ENCODE assay signal across 10 cellular contexts in genomic region chr2:197248623-197249022, GRCh38.
DNase-seq lines count a peak whose midpoint lies in the region; ATAC-seq and TF ChIP-seq lines count a peak whose summit lies in the region.
"Had no signal": no experiment of that assay in that cellular context is flagged by ENCODE, and none has a peak within 500 bp of the region (broad histone marks: within the 10 kb centered on the region; RNA-seq: fewer than 3 reads in every experiment).

No MANE protein-coding gene starts in this region.

- no peaks in the 10 kb centered on the region for H3K9me3 Mint-ChIP-seq in effector memory CD8-positive, alpha-beta T cell

- peak overlapping the region; percentile 62 to 65 for H3K4me3 Mint-ChIP-seq in effector memory CD8-positive, alpha-beta T cell

- no peak overlapping the region for H3K4me2 ChIP-seq in mesendoderm (ENCODE audit: low read length)

- H3K56ac ChIP-seq in mesendoderm (ENCODE audit: low read length) = no peak overlapping the region

- no peaks in the 10 kb centered on the region for H3K4me1 ChIP-seq in mesendoderm (ENCODE audit: control insufficient read depth, low read depth, low read length)

- DNase-seq in AML-193 (lab: John Stamatoyannopoulos, UW) = peak; percentile 81 to 83
- peak; percentile 96 for DNase-seq in NB4 (ENCODE audit: low read depth)
- peak in 1 of 3 experiments; percentile 33 for DNase-seq in effector memory CD8-positive, alpha-beta T cell
- DNase-seq in NCI-H446 treated with DMSO at 0.1 percent for 48 hours (lab: John Stamatoyannopoulos, UW) = no peak
- no peak for DNase-seq in mesendoderm
- DNase-seq in SHP77 (lab: John Stamatoyannopoulos, UW) = no peak
- no peak for DNase-seq in NCI-H2029 (lab: John Stamatoyannopoulos, UW)
- DNase-seq: NCI-H2081 had no signal

- no peak overlapping the region for H2BK15ac ChIP-seq in mesendoderm (replicated peaks; ENCODE audit: low read depth)

- TF ChIP-seq POLR2A in NB4 (IDR thresholded peaks at IDR 0.05; ENCODE audit: extremely low read depth, insufficient read length) = no peak

- H3K18ac ChIP-seq in mesendoderm (ENCODE audit: low read length) = no peak overlapping the region

- H3K27me3 Mint-ChIP-seq in effector memory CD8-positive, alpha-beta T cell = no peaks in the 10 kb centered on the region

- no peak overlapping the region for H3K4ac ChIP-seq in mesendoderm (ENCODE audit: low read depth, low read length)

- H3K27ac ChIP-seq in mesendoderm (ENCODE audit: low read depth, low read length) = no peak overlapping the region
- H3K27ac ChIP-seq: epithelial cell of prostate had no signal

- H3K36me3 ChIP-seq in mesendoderm (ENCODE audit: control insufficient read depth, insufficient read depth, low read length) = no peaks in the 10 kb centered on the region

- no peak overlapping the region for H3K9ac ChIP-seq in mesendoderm (ENCODE audit: low read length)

- H3K4me3 ChIP-seq in NB4 (ENCODE audit: low read depth, low read length) (no peak overlapping the region), mesendoderm (ENCODE audit: low read length) (no peak overlapping the region)

- H4K5ac ChIP-seq in mesendoderm (ENCODE audit: low read length) = no peak overlapping the region

- H3K79me2 ChIP-seq in mesendoderm (ENCODE audit: control insufficient read depth, insufficient read depth, low read length) = no peaks in the 10 kb centered on the region

- H3K4me1 Mint-ChIP-seq in effector memory CD8-positive, alpha-beta T cell (ENCODE audit: low read depth in 2 of 2) = peaks cover 56 to 64% of the 10 kb centered on the region in 2 donors

- no peak overlapping the region for H4K8ac ChIP-seq in mesendoderm (ENCODE audit: low read depth, low read length)

- H2AK5ac ChIP-seq in mesendoderm (ENCODE audit: low read length) = no peak overlapping the region

- no peak overlapping the region for H2BK120ac ChIP-seq in mesendoderm (ENCODE audit: low read depth, low read length)

- TF ChIP-seq CTCF in NB4 (IDR thresholded peaks at IDR 0.05; ENCODE audit: low read depth, low read length) = no peak

- peak overlapping the region; percentile 77 to 85 for H3K27ac Mint-ChIP-seq in effector memory CD8-positive, alpha-beta T cell

- WGBS in mesendoderm (ENCODE audit: extremely low coverage, insufficient coverage, low lambda C conversion rate) = no CpG with 5 or more reads among the region's 3 CpGs

- no peaks in the 10 kb centered on the region for H3K27me3 ChIP-seq in mesendoderm (ENCODE audit: insufficient read depth, low read length, poor library complexity)

- no peak overlapping the region for H2BK5ac ChIP-seq in mesendoderm (ENCODE audit: low read length)

- H3K23ac ChIP-seq in mesendoderm (ENCODE audit: low read length) = no peak overlapping the region

- peak; percentile 64 for ATAC-seq in GM18907 (IDR thresholded peaks at IDR 0.05; ENCODE audit: unreplicated experiment)
- ATAC-seq in effector memory CD8-positive, alpha-beta T cell (replicated peaks) = peak; percentile 89

- peaks cover 32% of the 10 kb centered on the region for H3K36me3 Mint-ChIP-seq in effector memory CD8-positive, alpha-beta T cell (ENCODE audit: insufficient read depth)

- no peaks in the 10 kb centered on the region for H3K79me1 ChIP-seq in mesendoderm (ENCODE audit: low read length)

Comparison
In these comparisons a context has a peak if more than half of its experiments do, and no peak if none do; other contexts are left out.
1. DNase-seq: peak in AML-193 (2 of 2) and NB4 (single experiment); none in NCI-H446 treated with DMSO at 0.1 percent for 48 hours (single experiment), mesendoderm (single experiment), SHP77 (0 of 2) and NCI-H2029 (single experiment).